In genomic region chr1:200488375-200489165, GRCh38 we compare ENCODE assay signal across 9 cellular contexts.
DNase-seq lines count a peak whose midpoint lies in the region; ATAC-seq, FAIRE-seq and TF ChIP-seq lines count a peak whose summit lies in the region.
"Had no signal": no experiment of that assay in that cellular context is flagged by ENCODE, and none has a peak within 500 bp of the region (broad histone marks: within the 10 kb centered on the region; RNA-seq: fewer than 3 reads in every experiment).

No MANE protein-coding gene starts in this region.

- SMC1A ChIA-PET in GM12878 (lab: Charles Lee; ENCODE audit: uncharacterized antibody, unreplicated experiment): interaction anchor here (0.6 to 5.3 kb wide), 35 partner anchors 11 to 804 kb away, joined by 3 to 55 read pairs (median 3); no protein-coding TSS in a partner anchor

- TF ChIP-seq RAD21 in GM12878 (IDR thresholded peaks at IDR 0.05; ENCODE audit: insufficient read depth, low read depth, low read length): peak; percentile 99

- H3K79me2 ChIP-seq in GM12878 (ENCODE audit: control insufficient read depth, insufficient read depth, low read length): no peaks in the 10 kb centered on the region

- DNase-seq in DMS153 (lab: John Stamatoyannopoulos, UW) (peak; percentile 53), M059J (ENCODE audit: low read depth) (peak; percentile 83), SHP77 (lab: John Stamatoyannopoulos, UW) (peak; percentile 34 to 61), GM12878 (ENCODE audit: low read depth, low spot score) (peak; percentile 37), hypothalamus (lab: John Stamatoyannopoulos, UW) (peak in 27 of 51 donors; percentile 2 to 78 (median 23)), skeletal muscle cell (ENCODE audit: low read depth) (peak; percentile 57), UCSD-AML1 (lab: John Stamatoyannopoulos, UW; ENCODE audit: unreplicated experiment) (no peak)

- ATAC-seq in GM21381 (IDR thresholded peaks at IDR 0.05; ENCODE audit: unreplicated experiment) (peak; percentile 59), GM12878 (peak; percentile 85)

- 9% methylated on average over 15 of the region's 15 CpGs for WGBS in GM12878 (ENCODE audit: insufficient coverage, insufficient replicate concordance, low lambda C conversion rate, missing lambda C conversion rate)

- peak overlapping the region; percentile 64 for H2AFZ ChIP-seq in GM12878 (ENCODE audit: control insufficient read depth, low read depth, low read length)

- no peaks in the 10 kb centered on the region for H3K36me3 ChIP-seq in GM12878 (ENCODE audit: control insufficient read depth in 2 of 2, insufficient read depth in 2 of 2, low read length in 1 of 2)

- H3K4me1 ChIP-seq in GM12878 (ENCODE audit: control insufficient read depth, insufficient read depth, low read length): peaks cover 8% of the 10 kb centered on the region

- no peak overlapping the region for H3K9ac ChIP-seq in GM12878 (ENCODE audit: control insufficient read depth, insufficient read depth, low read length)

- no peaks in the 10 kb centered on the region for H3K27me3 ChIP-seq in GM12878 (replicated peaks in 1 of 2; ENCODE audit: control insufficient read depth in 2 of 2, insufficient read depth in 2 of 2, low read length in 1 of 2)

- H4K20me1 ChIP-seq in GM12878 (ENCODE audit: control insufficient read depth, insufficient read depth): no peaks in the 10 kb centered on the region

- TF ChIP-seq CTCF in GM12878 (IDR thresholded peaks at IDR 0.05 in 2 of 3, conservative IDR thresholded peaks at IDR 0.05 in 1 of 3; ENCODE audit: control insufficient read depth in 2 of 3, extremely low read depth in 1 of 3, insufficient read depth in 1 of 3, low read depth in 3 of 3, low read length in 3 of 3): peak; percentile 72 to 90 (median 86)

- peak overlapping the region; percentile 26; the same call in 1 of the 2 replicates for H3K4me2 ChIP-seq in GM12878 (ENCODE audit: control insufficient read depth, insufficient read depth)

- in situ Hi-C loops in GM12878 (cut with MboI): no loop called here

- intact Hi-C loops in GM12878 (cut with micrococcal nuclease; ENCODE audit: unreplicated experiment): loop anchor here (1.0 to 5.0 kb wide), 4 partner anchors 81 to 804 kb away; no protein-coding TSS in a partner anchor

- TF ChIP-seq EP300 in GM12878 (IDR thresholded peaks at IDR 0.05; ENCODE audit: borderline replicate concordance in 1 of 2, control insufficient read depth in 1 of 2, low read depth in 2 of 2, low read length in 2 of 2): no peak

- POLR2A ChIA-PET in GM12878 (lab: Charles Lee): no interaction called here

- H3K27ac ChIP-seq in GM12878 (ENCODE audit: control insufficient read depth, insufficient read depth): no peak overlapping the region

- no peak for FAIRE-seq in GM12878 (lab: Jason Lieb, UNC)
- FAIRE-seq: colon had no signal

- CTCF ChIA-PET in GM12878 (lab: Yijun Ruan, JAX): interaction anchor here (0.8 to 6.3 kb wide), 18 partner anchors 11 to 804 kb away, joined by 3 to 119 read pairs (median 5); no protein-coding TSS in a partner anchor

- H3K4me3 ChIP-seq in GM12878: no peak overlapping the region
- no peak overlapping the region for H3K4me3 ChIP-seq in skeletal muscle cell (ENCODE audit: low read depth, low read length)

- no peak for TF ChIP-seq POLR2A in GM12878 (IDR thresholded peaks at IDR 0.05; ENCODE audit: low read depth, low read length)

- RAD21 ChIA-PET in GM12878 (lab: Charles Lee; ENCODE audit: unreplicated experiment): interaction anchor here (0.6 to 2.8 kb wide), 12 partner anchors 12 to 389 kb away, joined by 3 to 21 read pairs (median 4); no protein-coding TSS in a partner anchor

- no TSS peak for BruUV-seq in GM12878 (replicated peaks; lab: Mats Ljungman, UMichigan)

- no peaks in the 10 kb centered on the region for H3K9me3 ChIP-seq in GM12878 (replicated peaks; ENCODE audit: control insufficient read depth, insufficient read depth, low read length)

TF ChIP-seq in GM12878, 131 proteins besides CTCF, POLR2A, EP300 and RAD21 (continues in another document):
- TF ChIP-seq KLF5 (IDR thresholded peaks at IDR 0.05; ENCODE audit: partially characterized antibody): no peak
- TF ChIP-seq E4F1 (IDR thresholded peaks at IDR 0.05; ENCODE audit: borderline replicate concordance, partially characterized antibody): no peak
- TF ChIP-seq ZNF592 (IDR thresholded peaks at IDR 0.05): no peak
- TF ChIP-seq SMC3 (IDR thresholded peaks at IDR 0.05; ENCODE audit: borderline replicate concordance, low read length): peak; percentile 98
- peak; percentile 62 for TF ChIP-seq EED (IDR thresholded peaks at IDR 0.05; ENCODE audit: low read depth)
- no peak for TF ChIP-seq SIX5 (IDR thresholded peaks at IDR 0.05; ENCODE audit: low read depth, low read length, severe bottlenecking)
- peak; percentile 70; the same call in 1 of the 2 replicates for TF ChIP-seq ZNF207 (IDR thresholded peaks at IDR 0.05; ENCODE audit: borderline replicate concordance)
- TF ChIP-seq IKZF1 (conservative IDR thresholded peaks at IDR 0.05): peak; percentile 37; the same call in 1 of the 2 replicates
- no peak for TF ChIP-seq TCF12 (IDR thresholded peaks at IDR 0.05; ENCODE audit: low read depth, low read length)
- no peak for TF ChIP-seq RB1 (IDR thresholded peaks at IDR 0.05; ENCODE audit: borderline replicate concordance)
- TF ChIP-seq, protein P1, sequence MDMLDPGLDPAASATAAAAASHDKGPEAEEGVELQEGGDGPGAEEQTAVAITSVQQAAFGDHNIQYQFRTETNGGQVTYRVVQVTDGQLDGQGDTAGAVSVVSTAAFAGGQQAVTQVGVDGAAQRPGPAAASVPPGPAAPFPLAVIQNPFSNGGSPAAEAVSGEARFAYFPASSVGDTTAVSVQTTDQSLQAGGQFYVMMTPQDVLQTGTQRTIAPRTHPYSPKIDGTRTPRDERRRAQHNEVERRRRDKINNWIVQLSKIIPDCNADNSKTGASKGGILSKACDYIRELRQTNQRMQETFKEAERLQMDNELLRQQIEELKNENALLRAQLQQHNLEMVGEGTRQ (IDR thresholded peaks at IDR 0.05; ENCODE audit: borderline replicate concordance, low read depth, low read length): no peak
- no peak for TF ChIP-seq ZNF24 (IDR thresholded peaks at IDR 0.05)
- TF ChIP-seq JUND (IDR thresholded peaks at IDR 0.05; ENCODE audit: low read depth, low read length): no peak
- peak; percentile 71 for TF ChIP-seq YY1 (IDR thresholded peaks at IDR 0.05; ENCODE audit: low read depth, low read length)
